Comparison of ENCODE assay signal across 8 cellular contexts in genomic region chr1:68346192-68346808, GRCh38.
A peak's percentile ranks its signal among the peaks of the same experiment; 100 is the strongest.
DNase-seq lines count a peak whose midpoint lies in the region; ATAC-seq and TF ChIP-seq lines count a peak whose summit lies in the region.

No MANE protein-coding gene starts in this region.

- no peak overlapping the region for H3K9ac ChIP-seq in mammary epithelial cell (ENCODE audit: insufficient read depth, low read length)

- H3K9me3 Mint-ChIP-seq in neural crest cell = no peaks in the 10 kb centered on the region

- ATAC-seq in HG03025 (IDR thresholded peaks at IDR 0.05; ENCODE audit: low FRiP score, unreplicated experiment) = no peak
- no peak for ATAC-seq in HG02884 (IDR thresholded peaks at IDR 0.05; ENCODE audit: unreplicated experiment)

- H3K4me3 ChIP-seq in NB4 (ENCODE audit: low read depth, low read length) = no peak overlapping the region
- no peak overlapping the region for H3K4me3 ChIP-seq in mammary epithelial cell (replicated peaks in 1 of 3; ENCODE audit: insufficient read depth in 1 of 3, low read depth in 2 of 3, low read length in 3 of 3)

- intact Hi-C loops in mammary epithelial cell (cut with micrococcal nuclease) = loop anchor here (1.0 to 10.0 kb wide), 4 partner anchors 97 to 811 kb away; no protein-coding TSS in a partner anchor

- H3K36me3 ChIP-seq in mammary epithelial cell (ENCODE audit: insufficient read depth, low read length) = no peaks in the 10 kb centered on the region

- H2AFZ ChIP-seq in mammary epithelial cell (ENCODE audit: low read depth, low read length) = no peak overlapping the region

- peaks cover 4% of the 10 kb centered on the region for H3K4me1 Mint-ChIP-seq in neural crest cell

- dilution Hi-C loops in mammary epithelial cell (cut with HindIII; ENCODE audit: low sequenced_read_pairs) = loop anchor here (25.0 kb wide), 1 partner anchor 484 kb away; no protein-coding TSS in a partner anchor

- H3K4me1 ChIP-seq in mammary epithelial cell (ENCODE audit: insufficient read depth, low read length) = no peaks in the 10 kb centered on the region

- in situ Hi-C loops in G401 (cut with HindIII; ENCODE audit: low sequenced_read_pairs) = no loop called here
- in situ Hi-C loops in mammary epithelial cell (cut with MboI; ENCODE audit: low sequenced_read_pairs in 2 of 2) = loop anchor here (25.0 kb wide), 1 partner anchor 484 kb away; no protein-coding TSS in a partner anchor

- H3K36me3 Mint-ChIP-seq in neural crest cell (ENCODE audit: low read depth) = no peaks in the 10 kb centered on the region

- no peaks in the 10 kb centered on the region for H4K20me1 ChIP-seq in mammary epithelial cell (ENCODE audit: insufficient read depth, low read length)

- TF ChIP-seq CTCF in NB4 (IDR thresholded peaks at IDR 0.05; ENCODE audit: low read depth, low read length) (peak; percentile 37), mammary epithelial cell (conservative IDR thresholded peaks at IDR 0.05 in 1 of 2, IDR thresholded peaks at IDR 0.05 in 1 of 2; ENCODE audit: extremely low read depth in 1 of 2, insufficient read depth in 1 of 2, low read depth in 1 of 2, low read length in 2 of 2) (peak; percentile 43 to 48), neural crest cell (conservative IDR thresholded peaks at IDR 0.05) (peak; percentile 67)

- no peaks in the 10 kb centered on the region for H3K27me3 ChIP-seq in mammary epithelial cell (ENCODE audit: insufficient read depth, low read length)

- H3K4me3 Mint-ChIP-seq in neural crest cell = no peak overlapping the region

- no peaks in the 10 kb centered on the region for H3K79me2 ChIP-seq in mammary epithelial cell (ENCODE audit: insufficient read depth, low read length)

- DNase-seq in G401 (ENCODE audit: low spot score) (peak; percentile 27), NB4 (ENCODE audit: low read depth) (peak; percentile 27), mammary epithelial cell (peak; percentile 18), neural crest cell (ENCODE audit: low read depth, low spot score) (no peak), C1 segment of cervical spinal cord (lab: John Stamatoyannopoulos, UW) (no peak)
- no peak for DNase-seq in activated CD4-positive, alpha-beta T cell treated with anti-CD3 and anti-CD28 coated beads for 1 hour

- BruUV-seq in mammary epithelial cell (replicated peaks; lab: Mats Ljungman, UMichigan) = no TSS peak

- peaks cover 4% of the 10 kb centered on the region for H3K27me3 Mint-ChIP-seq in neural crest cell (ENCODE audit: low read depth)

- CTCF ChIA-PET in mammary epithelial cell (lab: Charles Lee; ENCODE audit: low non-redundant PET) = interaction anchor here (0.6 kb wide), 2 partner anchors 126 to 226 kb away, joined by 3 to 4 read pairs; no protein-coding TSS in a partner anchor

- no peak for TF ChIP-seq POLR2A in NB4 (IDR thresholded peaks at IDR 0.05; ENCODE audit: extremely low read depth, insufficient read length)

- no peaks in the 10 kb centered on the region for H3K9me3 ChIP-seq in mammary epithelial cell (replicated peaks; ENCODE audit: insufficient read depth, low read length)

- H3K4me2 ChIP-seq in mammary epithelial cell (ENCODE audit: insufficient read depth, low read depth, low read length) = no peak overlapping the region

- no peak overlapping the region for H3K27ac ChIP-seq in mammary epithelial cell (ENCODE audit: insufficient read depth, low read depth, low read length)

- no peak overlapping the region for H3K27ac Mint-ChIP-seq in neural crest cell (ENCODE audit: unreplicated experiment)

- 28% methylated on average over 3 of the region's 3 CpGs for WGBS in mammary epithelial cell (ENCODE audit: low coverage, missing lambda C conversion rate)

Comparison
In these comparisons a context has a peak if more than half of its experiments do, and no peak if none do; other contexts are left out.
1. DNase-seq: peak in G401 (single experiment), NB4 (single experiment) and mammary epithelial cell (single experiment); none in neural crest cell (single experiment), activated CD4-positive, alpha-beta T cell treated with anti-CD3 and anti-CD28 coated beads for 1 hour (single experiment) and C1 segment of cervical spinal cord (0 of 14).
2. Peak in every context shown above with its lines, with median percentiles within 50 percentile points of each other: CTCF ChIP-seq.